Comparison of ENCODE assay signal across 21 cellular contexts in genomic region chr2:48120112-48120511, GRCh38.
DNase-seq lines count a peak whose midpoint lies in the region; ATAC-seq and TF ChIP-seq lines count a peak whose summit lies in the region.
"Had no signal": no experiment of that assay in that cellular context is flagged by ENCODE, and none has a peak within 500 bp of the region (broad histone marks: within the 10 kb centered on the region; RNA-seq: fewer than 3 reads in every experiment).

No MANE protein-coding gene starts in this region.

- intact Hi-C loops in lower lobe of right lung (cut with DNase I): no loop called here

- H3K4me3 Mint-ChIP-seq in glutamatergic neuron (ENCODE audit: unreplicated experiment): peak overlapping the region; percentile 41
- H3K4me3 Mint-ChIP-seq: CD4-positive, alpha-beta memory T cell had no signal

- H3K9me3 Mint-ChIP-seq in glutamatergic neuron (ENCODE audit: unreplicated experiment): peaks cover 2% of the 10 kb centered on the region
- H3K9me3 Mint-ChIP-seq: CD4-positive, alpha-beta memory T cell had no signal

- H3K36me3 Mint-ChIP-seq in glutamatergic neuron (ENCODE audit: unreplicated experiment): no peaks in the 10 kb centered on the region
- H3K36me3 Mint-ChIP-seq: CD4-positive, alpha-beta memory T cell had no signal

- peak overlapping the region; percentile 19 for H3K27ac Mint-ChIP-seq in glutamatergic neuron (ENCODE audit: unreplicated experiment)
- H3K27ac Mint-ChIP-seq: CD4-positive, alpha-beta memory T cell had no signal

- no peak overlapping the region for H3K9ac ChIP-seq in smooth muscle cell (ENCODE audit: low read depth)
- H3K9ac ChIP-seq: BLaER1 treated with 17β-estradiol and CSF1 and Interleukin-3, amounts not matched to agents 10 nM and 100 nM; KMS-11 had no signal

- no peak overlapping the region for H3K27ac ChIP-seq in smooth muscle cell (ENCODE audit: low read depth)
- H3K27ac ChIP-seq in lower lobe of right lung: no peak overlapping the region
- H3K27ac ChIP-seq: KMS-11, SK-N-MC had no signal

- no peaks in the 10 kb centered on the region for H3K9me3 ChIP-seq in smooth muscle cell (replicated peaks; ENCODE audit: low read depth)
- H3K9me3 ChIP-seq in lower lobe of right lung: no peaks in the 10 kb centered on the region
- H3K9me3 ChIP-seq: A549, Caco-2 had no signal

- H3K4me1 ChIP-seq in smooth muscle cell (ENCODE audit: low read depth) (no peaks in the 10 kb centered on the region), lower lobe of right lung (no peaks in the 10 kb centered on the region)

- no peaks in the 10 kb centered on the region for H4K20me1 ChIP-seq in smooth muscle cell (ENCODE audit: low read depth)
- H4K20me1 ChIP-seq: BLaER1 treated with 17β-estradiol and CSF1 and Interleukin-3, amounts not matched to agents 10 nM and 100 nM had no signal

- H3K4me1 Mint-ChIP-seq in glutamatergic neuron (ENCODE audit: low read depth, unreplicated experiment): peaks cover 13% of the 10 kb centered on the region

- no peak overlapping the region for H3K4me2 ChIP-seq in smooth muscle cell
- H3K4me2 ChIP-seq: A549, KMS-11 had no signal

- no peak overlapping the region for H2AFZ ChIP-seq in smooth muscle cell (ENCODE audit: low read depth)

- WGBS in smooth muscle cell (ENCODE audit: low lambda C conversion rate): 88% methylated on average over 3 of the region's 3 CpGs

- H3K4me3 ChIP-seq in smooth muscle cell (no peak overlapping the region), lower lobe of right lung (no peak overlapping the region)
- H3K4me3 ChIP-seq: A549; BLaER1 treated with 17β-estradiol and CSF1 and Interleukin-3, amounts not matched to agents 10 nM and 100 nM; SK-N-MC had no signal

- H3K36me3 ChIP-seq in smooth muscle cell (ENCODE audit: low read depth): no peaks in the 10 kb centered on the region
- H3K36me3 ChIP-seq in lower lobe of right lung: no peaks in the 10 kb centered on the region
- H3K36me3 ChIP-seq: BLaER1 treated with 17β-estradiol and CSF1 and Interleukin-3, amounts not matched to agents 10 nM and 100 nM had no signal

- H3K27me3 Mint-ChIP-seq in glutamatergic neuron (ENCODE audit: unreplicated experiment): no peaks in the 10 kb centered on the region
- H3K27me3 Mint-ChIP-seq: CD4-positive, alpha-beta memory T cell had no signal

- no peaks in the 10 kb centered on the region for H3K27me3 ChIP-seq in smooth muscle cell (ENCODE audit: low read depth)
- H3K27me3 ChIP-seq in lower lobe of right lung (ENCODE audit: low read depth): no peaks in the 10 kb centered on the region
- H3K27me3 ChIP-seq: BLaER1 treated with 17β-estradiol and CSF1 and Interleukin-3, amounts not matched to agents 10 nM and 100 nM had no signal

- H3F3A ChIP-seq in smooth muscle cell (ENCODE audit: low read depth): no peaks in the 10 kb centered on the region

- ATAC-seq in lower lobe of right lung (no peak), GM21447 (IDR thresholded peaks at IDR 0.05; ENCODE audit: unreplicated experiment) (no peak)
- ATAC-seq: A549 had no signal

- no peaks in the 10 kb centered on the region for H3K79me2 ChIP-seq in smooth muscle cell (ENCODE audit: low read depth)

- DNase-seq in NCI-H2171 treated with DMSO at 0.1 percent for 48 hours (lab: John Stamatoyannopoulos, UW): peak; percentile 58
- no peak for DNase-seq in NCI-H2171 (lab: John Stamatoyannopoulos, UW)
- peak; percentile 46 for DNase-seq in NCI-H146 treated with DMSO at 0.1 percent for 48 hours (lab: John Stamatoyannopoulos, UW; ENCODE audit: unreplicated experiment)
- DNase-seq in glutamatergic neuron: no peak
- no peak for DNase-seq in smooth muscle cell (lab: John Stamatoyannopoulos, UW; ENCODE audit: unreplicated experiment)
- no peak for DNase-seq in lower lobe of right lung
- DNase-seq: Caco-2; CD4-positive, alpha-beta memory T cell; GOT3; IMR-90; MM.1S; NCI-H1417 treated with DMSO at 0.1 percent for 48 hours; NCI-H187 treated with DMSO at 0.1 percent for 48 hours; NCI-H2227 treated with DMSO at 0.1 percent for 48 hours; NCI-H510A treated with DMSO at 0.1 percent for 48 hours; NCI-H748 treated with DMSO at 0.1 percent for 48 hours had no signal

- no peak for TF ChIP-seq CTCF in glutamatergic neuron (IDR thresholded peaks at IDR 0.05; ENCODE audit: partially characterized antibody, unreplicated experiment)
- no peak for TF ChIP-seq CTCF in smooth muscle cell (IDR thresholded peaks at IDR 0.05; ENCODE audit: borderline replicate concordance, insufficient read depth, poor library complexity, severe bottlenecking)
- no peak for TF ChIP-seq CTCF in lower lobe of right lung (IDR thresholded peaks at IDR 0.05)

Comparison
In these comparisons a context has a peak if more than half of its experiments do, and no peak if none do; other contexts are left out.
1. DNase-seq: peak in NCI-H2171 treated with DMSO at 0.1 percent for 48 hours (single experiment) and NCI-H146 treated with DMSO at 0.1 percent for 48 hours (single experiment); none in NCI-H2171 (single experiment), glutamatergic neuron (single experiment), smooth muscle cell (single experiment) and lower lobe of right lung (single experiment).